8 cellular contexts compared by ENCODE assay signal in the genomic region with DNA sequence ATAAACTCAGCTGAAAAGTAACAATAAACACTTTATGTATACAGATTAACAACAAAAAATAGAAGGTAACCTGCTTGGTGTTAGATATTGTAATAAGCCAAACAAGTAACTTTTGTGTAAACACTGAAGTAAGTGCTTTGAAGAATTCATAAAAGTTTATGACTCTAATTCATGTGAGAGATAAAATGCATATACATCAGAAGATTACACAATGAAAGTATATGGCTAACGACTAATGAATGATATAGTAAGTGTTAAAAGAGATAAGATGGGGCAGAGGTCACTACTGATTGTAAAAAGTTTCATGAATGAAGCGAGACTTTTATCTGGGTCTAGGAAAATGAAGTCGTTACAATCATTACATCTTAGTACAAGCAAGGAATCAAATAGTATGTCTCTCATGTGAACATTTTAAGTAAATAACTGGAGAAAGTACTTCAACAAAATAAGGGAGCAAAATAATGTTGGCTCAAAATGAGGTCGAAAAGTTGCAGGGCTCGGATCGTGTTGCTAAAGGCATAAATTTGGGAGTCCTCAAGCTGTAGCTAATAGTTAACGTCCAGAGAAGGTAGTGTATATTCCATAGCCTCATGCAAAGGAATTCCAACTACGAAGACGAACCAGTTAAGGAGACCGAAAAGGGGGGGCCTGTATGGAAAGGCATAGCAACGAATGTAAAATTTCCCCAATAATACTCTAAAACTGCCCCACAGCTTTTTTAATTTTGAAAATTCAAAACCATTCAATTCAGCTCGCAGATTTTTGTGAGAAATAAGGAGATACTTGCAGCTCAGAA. TPM values are rescaled to one million over a fixed set of nuclear protein-coding genes. Genes with fewer than 3 reads are reported as not detected.
DNase-seq lines count a peak whose midpoint lies in the region; TF ChIP-seq lines count a peak whose summit lies in the region.

No MANE protein-coding gene starts in this region.

- H2AFZ ChIP-seq in OCI-LY3 (ENCODE audit: low read depth, low read length) = no peak overlapping the region

- H3K36me3 ChIP-seq in OCI-LY3 (replicated peaks; ENCODE audit: low read depth, low read length) = peaks cover 29% of the 10 kb centered on the region
- H3K36me3 ChIP-seq in effector memory CD4-positive, alpha-beta T cell (ENCODE audit: control insufficient read depth, insufficient read depth, low read length) = peaks cover 5% of the 10 kb centered on the region

- H3K9me3 Mint-ChIP-seq in Calu3 (ENCODE audit: low read depth, unreplicated experiment) (no peaks in the 10 kb centered on the region), nephron progenitor cell (no peaks in the 10 kb centered on the region)

- peaks cover 18% of the 10 kb centered on the region; the same call in 1 of the 2 replicates for H4K20me1 ChIP-seq in OCI-LY3 (ENCODE audit: insufficient read depth, low read length)

- H3K36me3 Mint-ChIP-seq in Calu3 (ENCODE audit: insufficient read depth, unreplicated experiment) = peaks cover 31% of the 10 kb centered on the region
- peaks cover 16% of the 10 kb centered on the region for H3K36me3 Mint-ChIP-seq in nephron progenitor cell (ENCODE audit: low read depth)

- DNase-seq in Calu3 (no peak), nephron progenitor cell (no peak), T1000 (lab: John Stamatoyannopoulos, UW) (no peak), mucosa of gallbladder (ENCODE audit: low spot score) (no peak), NCI-H2227 (lab: John Stamatoyannopoulos, UW; ENCODE audit: unreplicated experiment) (no peak)
- no peak for DNase-seq in effector memory CD4-positive, alpha-beta T cell
- DNase-seq in activated CD4-positive, alpha-beta T cell treated with anti-CD3 and anti-CD28 coated beads, Interleukin-2, amount 50 U/mL, for 1 hour = no peak

- no peaks in the 10 kb centered on the region for H3K9me3 ChIP-seq in OCI-LY3 (ENCODE audit: insufficient read depth, low read length)
- H3K9me3 ChIP-seq in effector memory CD4-positive, alpha-beta T cell (ENCODE audit: control insufficient read depth, low read length) = no peaks in the 10 kb centered on the region

- peaks cover 53% of the 10 kb centered on the region for H3K79me2 ChIP-seq in OCI-LY3 (ENCODE audit: low read length)

- no peaks in the 10 kb centered on the region for H3K27me3 ChIP-seq in OCI-LY3 (ENCODE audit: low read depth, low read length)
- H3K27me3 ChIP-seq in effector memory CD4-positive, alpha-beta T cell (replicated peaks; ENCODE audit: control insufficient read depth, insufficient read depth, low read length, poor library complexity, severe bottlenecking) = no peaks in the 10 kb centered on the region

- no peak for TF ChIP-seq CTCF in Calu3 (IDR thresholded peaks at IDR 0.05; ENCODE audit: unreplicated experiment)
- TF ChIP-seq CTCF in OCI-LY3 (IDR thresholded peaks at IDR 0.05; ENCODE audit: low read depth, low read length) = no peak
- TF ChIP-seq CTCF in nephron progenitor cell (IDR thresholded peaks at IDR 0.05) = no peak

- H3K27me3 Mint-ChIP-seq in Calu3 (ENCODE audit: unreplicated experiment) (no peaks in the 10 kb centered on the region), nephron progenitor cell (ENCODE audit: low read depth, poor library complexity) (no peaks in the 10 kb centered on the region)

- BruUV-seq in Calu3 (replicated peaks; lab: Mats Ljungman, UMichigan) = TSS peak; percentile 77

- H3K4me3 Mint-ChIP-seq in Calu3 (ENCODE audit: low read depth, unreplicated experiment) (peak overlapping the region; percentile 92), nephron progenitor cell (peak overlapping the region; percentile 99)

- CTCF ChIA-PET in Calu3 (lab: Charles Lee) = no interaction called here

- H3K4me1 Mint-ChIP-seq in Calu3 (ENCODE audit: low read depth, unreplicated experiment) (peaks cover 13% of the 10 kb centered on the region), nephron progenitor cell (peaks cover 48% of the 10 kb centered on the region)

- peak overlapping the region; percentile 97 for H3K9ac ChIP-seq in OCI-LY3 (ENCODE audit: low read length)

- peaks cover 39% of the 10 kb centered on the region for H3K4me1 ChIP-seq in OCI-LY3 (ENCODE audit: low read length)
- peaks cover 7% of the 10 kb centered on the region for H3K4me1 ChIP-seq in effector memory CD4-positive, alpha-beta T cell (ENCODE audit: control insufficient read depth, insufficient read depth, low read length, poor library complexity, severe bottlenecking)

- H3K27ac Mint-ChIP-seq in Calu3 (ENCODE audit: unreplicated experiment) = peak overlapping the region; percentile 79
- peak overlapping the region; percentile 98 for H3K27ac Mint-ChIP-seq in nephron progenitor cell

- H3K4me3 ChIP-seq in OCI-LY3 (ENCODE audit: low read length) = peak overlapping the region; percentile 95
- peak overlapping the region; percentile 91 for H3K4me3 ChIP-seq in effector memory CD4-positive, alpha-beta T cell (ENCODE audit: insufficient read depth, low read depth, low read length, poor library complexity, severe bottlenecking)

- intact Hi-C loops in Calu3 (cut with micrococcal nuclease; ENCODE audit: unreplicated experiment) = no loop called here

- peak overlapping the region; percentile 82 for H3K27ac ChIP-seq in OCI-LY3 (ENCODE audit: low read length)
- H3K27ac ChIP-seq in effector memory CD4-positive, alpha-beta T cell (ENCODE audit: insufficient read depth, low read length, poor library complexity, severe bottlenecking) = peak overlapping the region; percentile 89

- H3K4me2 ChIP-seq in OCI-LY3 (ENCODE audit: low read length) = peak overlapping the region; percentile 81

RNA-seq across cellular contexts. Expression of a gene that starts 1.0 kb away (rescaled TPM):
- total RNA-seq in Calu3 (2022) (94.6 and 116 TPM in 2 replicates), mucosa of gallbladder (95.0 TPM)
